8 cellular contexts compared by ENCODE assay signal in the genomic region with DNA sequence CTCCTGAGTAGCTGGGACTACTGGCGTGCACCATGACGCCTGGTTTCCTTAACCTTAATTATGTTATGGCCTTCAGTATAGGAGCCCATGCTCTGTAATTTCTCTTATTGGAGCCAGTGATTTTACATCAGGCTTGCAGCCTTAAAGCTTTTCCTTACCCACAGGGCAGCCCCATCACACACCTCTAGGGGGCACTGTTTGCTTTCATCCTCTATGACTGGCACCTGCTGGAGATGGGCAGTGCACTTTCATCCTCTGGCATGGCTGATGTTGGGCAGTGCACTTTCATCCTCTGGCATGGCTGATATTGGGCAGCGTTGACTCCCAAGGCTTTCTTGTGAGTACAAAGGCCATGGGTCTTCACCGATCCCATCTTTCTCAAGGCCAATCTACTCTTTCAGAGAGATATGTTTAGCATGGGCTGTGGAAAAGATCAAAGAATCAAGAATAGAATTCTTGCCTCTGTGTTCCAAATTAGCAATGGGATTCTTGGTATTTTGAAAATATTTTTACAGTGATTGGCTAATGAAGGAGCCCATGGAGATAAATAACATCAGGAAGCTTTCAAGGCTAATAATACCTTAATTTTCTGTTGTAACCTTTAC.
A peak's percentile ranks its signal among the peaks of the same experiment; 100 is the strongest.
DNase-seq lines count a peak whose midpoint lies in the region; ATAC-seq and TF ChIP-seq lines count a peak whose summit lies in the region.

No MANE protein-coding gene starts in this region.

- H3K4me1 Mint-ChIP-seq in naive thymus-derived CD8-positive, alpha-beta T cell: no peaks in the 10 kb centered on the region

- no peaks in the 10 kb centered on the region for H3K36me3 Mint-ChIP-seq in naive thymus-derived CD8-positive, alpha-beta T cell

- no peak for ATAC-seq in gastrocnemius medialis
- ATAC-seq in naive thymus-derived CD8-positive, alpha-beta T cell: no peak

- no peaks in the 10 kb centered on the region for H3K9me3 Mint-ChIP-seq in naive thymus-derived CD8-positive, alpha-beta T cell

- H3K27me3 Mint-ChIP-seq in naive thymus-derived CD8-positive, alpha-beta T cell: peaks cover 0 to 9% (median 1%) of the 10 kb centered on the region in 5 donors

- H3K36me3 ChIP-seq in gastrocnemius medialis: no peaks in the 10 kb centered on the region

- H3K27ac Mint-ChIP-seq in naive thymus-derived CD8-positive, alpha-beta T cell: no peak overlapping the region

- no peaks in the 10 kb centered on the region for H3K27me3 ChIP-seq in gastrocnemius medialis

- peak; percentile 28 for DNase-seq in NCI-H2196 (lab: John Stamatoyannopoulos, UW; ENCODE audit: unreplicated experiment)
- no peak for DNase-seq in NCI-H2196 treated with DMSO at 0.1 percent for 48 hours (lab: John Stamatoyannopoulos, UW; ENCODE audit: unreplicated experiment)
- DNase-seq in NCI-H1417 (lab: John Stamatoyannopoulos, UW): peak; percentile 65 to 89 (median 68)
- DNase-seq in activated CD4-positive, alpha-beta T cell treated with anti-CD3 and anti-CD28 coated beads, Interleukin-2, amount 50 U/mL, for 1 hour: peak; percentile 1
- no peak for DNase-seq in fibroblast of villous mesenchyme (ENCODE audit: low read depth)
- DNase-seq in gastrocnemius medialis: no peak
- no peak for DNase-seq in mesenteric fat pad (ENCODE audit: low spot score)
- no peak for DNase-seq in naive thymus-derived CD8-positive, alpha-beta T cell

- no peak overlapping the region for H3K27ac ChIP-seq in gastrocnemius medialis

- POLR2A ChIA-PET in naive thymus-derived CD8-positive, alpha-beta T cell (lab: Charles Lee): no interaction called here

- intact Hi-C loops in gastrocnemius medialis (cut with DNase I; ENCODE audit: low total_unique reads): loop anchor here (10.0 kb wide), 1 partner anchor 107 kb away; no protein-coding TSS in a partner anchor

- TF ChIP-seq POLR2A in gastrocnemius medialis (IDR thresholded peaks at IDR 0.05): no peak

- H3K4me1 ChIP-seq in gastrocnemius medialis: no peaks in the 10 kb centered on the region

- H3K4me3 Mint-ChIP-seq in naive thymus-derived CD8-positive, alpha-beta T cell: no peak overlapping the region

- TF ChIP-seq CTCF in fibroblast of villous mesenchyme (IDR thresholded peaks at IDR 0.05; ENCODE audit: insufficient read depth, low read depth, low read length) (peak; percentile 40), gastrocnemius medialis (IDR thresholded peaks at IDR 0.05 in 4 of 5, conservative IDR thresholded peaks at IDR 0.05 in 1 of 5) (peak in 4 of 5 experiments; percentile 17 to 54 (median 26))

- H3K9me3 ChIP-seq in gastrocnemius medialis: no peaks in the 10 kb centered on the region

- H3K4me3 ChIP-seq in fibroblast of villous mesenchyme (ENCODE audit: low read depth, low read length) (no peak overlapping the region), gastrocnemius medialis (no peak overlapping the region)

- in situ Hi-C loops in gastrocnemius medialis (cut with MboI; ENCODE audit: low sequenced_read_pairs in 4 of 4): no loop called here

Comparison
In these comparisons a context has a peak if more than half of its experiments do, and no peak if none do; other contexts are left out.
1. DNase-seq: peak in NCI-H2196 (single experiment), NCI-H1417 (3 of 3) and activated CD4-positive, alpha-beta T cell treated with anti-CD3 and anti-CD28 coated beads, Interleukin-2, amount 50 U/mL, for 1 hour (single experiment); none in NCI-H2196 treated with DMSO at 0.1 percent for 48 hours (single experiment), fibroblast of villous mesenchyme (single experiment), gastrocnemius medialis (0 of 2), mesenteric fat pad (single experiment) and naive thymus-derived CD8-positive, alpha-beta T cell (0 of 10).